In the genomic region with DNA sequence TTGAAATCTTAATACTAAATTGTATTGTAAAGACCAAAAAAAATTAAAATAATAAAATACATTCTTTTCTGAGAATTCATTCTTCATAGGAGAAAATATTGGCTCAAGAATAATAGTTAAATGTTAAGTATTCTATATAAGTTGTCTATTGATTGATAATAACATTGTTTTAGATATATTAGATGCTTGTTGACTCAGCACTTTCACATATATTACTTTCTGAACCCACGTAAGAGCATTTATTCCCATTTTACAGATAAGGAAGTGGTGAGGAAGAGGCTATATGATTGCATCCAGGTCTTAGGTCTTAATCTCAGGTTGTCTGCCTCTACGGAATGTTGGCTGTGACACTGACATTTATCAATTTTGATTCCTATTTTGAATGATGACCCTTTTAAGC, we compare ENCODE assay signal across 17 cellular contexts.
DNase-seq lines count a peak whose midpoint lies in the region; ATAC-seq, FAIRE-seq and TF ChIP-seq lines count a peak whose summit lies in the region.
"Had no signal": no experiment of that assay in that cellular context is flagged by ENCODE, and none has a peak within 500 bp of the region (broad histone marks: within the 10 kb centered on the region; RNA-seq: fewer than 3 reads in every experiment).

No MANE protein-coding gene starts in this region.

- TF ChIP-seq EP300 in A549 (IDR thresholded peaks at IDR 0.05) (no peak), K562 (IDR thresholded peaks at IDR 0.05; ENCODE audit: low read length) (no peak)

- H3K4me2 ChIP-seq in A549 (no peak overlapping the region), K562 (ENCODE audit: insufficient read depth, low read length) (no peak overlapping the region)
- H3K4me2 ChIP-seq: GM23338 had no signal

- no peaks in the 10 kb centered on the region for H3K9me1 ChIP-seq in K562 (ENCODE audit: control insufficient read depth, insufficient read depth, low read length)

- no peaks in the 10 kb centered on the region for H3K9me3 ChIP-seq in A549
- H3K9me3 ChIP-seq in K562 (replicated peaks; ENCODE audit: control insufficient read depth, insufficient read depth, low read depth, low read length) = no peaks in the 10 kb centered on the region
- no peaks in the 10 kb centered on the region for H3K9me3 ChIP-seq in kidney (ENCODE audit: control insufficient read depth in 1 of 2, low read length in 2 of 2)
- H3K9me3 ChIP-seq: Caco-2 had no signal

- H3K4me3 ChIP-seq in A549 (no peak overlapping the region), K562 (no peak overlapping the region), kidney (ENCODE audit: low read length in 2 of 2) (no peak overlapping the region)
- H3K4me3 ChIP-seq: GM12878, GM23338 had no signal

- H3K4me1 ChIP-seq in A549 (no peaks in the 10 kb centered on the region), K562 (replicated peaks in 1 of 2; ENCODE audit: control insufficient read depth in 2 of 2, insufficient read depth in 2 of 2, low read length in 2 of 2) (no peaks in the 10 kb centered on the region), kidney (ENCODE audit: control insufficient read depth in 1 of 2, insufficient read depth in 1 of 2, low read depth in 1 of 2, low read length in 2 of 2) (no peaks in the 10 kb centered on the region)
- H3K4me1 ChIP-seq: Caco-2 had no signal

- TF ChIP-seq RAD21 in A549 (conservative IDR thresholded peaks at IDR 0.05 in 1 of 2, IDR thresholded peaks at IDR 0.05 in 1 of 2) = no peak
- no peak for TF ChIP-seq RAD21 in K562 (CRISPR knock-in tag; conservative IDR thresholded peaks at IDR 0.05 in 1 of 2, IDR thresholded peaks at IDR 0.05 in 1 of 2)

- 33% methylated on average over 2 of the region's 2 CpGs for WGBS in A549 (ENCODE audit: missing lambda C conversion rate)
- WGBS in K562 (ENCODE audit: insufficient coverage, low coverage, missing lambda C conversion rate) = 3% methylated on average over 2 of the region's 2 CpGs

- intact Hi-C loops in K562 (cut with micrococcal nuclease) = no loop called here
- intact Hi-C loops in kidney (cut with DNase I) = no loop called here

- no TSS peak for BruUV-seq in K562 (replicated peaks; lab: Mats Ljungman, UMichigan)

- DNase-seq in A549 (ENCODE audit: low read depth in 1 of 2, low spot score in 1 of 2) (no peak), K562 (ENCODE audit: extremely low read depth in 1 of 4, low spot score in 3 of 4) (no peak), kidney (no peak), COR-L47 (lab: John Stamatoyannopoulos, UW) (no peak), NCI-H146 (lab: John Stamatoyannopoulos, UW) (no peak), GM10266 (ENCODE audit: extremely low spot score) (no peak)
- DNase-seq: 8988T; C1 segment of cervical spinal cord; Caco-2; CD4-positive, alpha-beta memory T cell; DMS153; DND-41; H9 had no signal

- no peaks in the 10 kb centered on the region for H3K27me3 ChIP-seq in K562 (ENCODE audit: control insufficient read depth in 2 of 2, insufficient read depth in 2 of 2, low read length in 2 of 2)

- CTCF ChIA-PET in A549 (lab: Yijun Ruan, JAX) (no interaction called here), K562 (lab: Yijun Ruan, JAX; ENCODE audit: low intra/inter-chr PET ratio) (no interaction called here)

- ATAC-seq in A549 (no peak), K562 (no peak)
- ATAC-seq: GM12878, GM23338, HCT116 had no signal

- TF ChIP-seq POLR2A in A549 (IDR thresholded peaks at IDR 0.05; ENCODE audit: low read length) = no peak
- no peak for TF ChIP-seq POLR2A in K562 (conservative IDR thresholded peaks at IDR 0.05)

- no peaks in the 10 kb centered on the region for H4K20me1 ChIP-seq in K562 (replicated peaks; ENCODE audit: control insufficient read depth, insufficient read depth, low read length)

- no peak overlapping the region for H2AFZ ChIP-seq in K562 (ENCODE audit: low read depth, low read length)
- H2AFZ ChIP-seq: GM23338 had no signal

- TF ChIP-seq CTCF in A549 (IDR thresholded peaks at IDR 0.05) (no peak), K562 (IDR thresholded peaks at IDR 0.05 in 2 of 3, conservative IDR thresholded peaks at IDR 0.05 in 1 of 3; ENCODE audit: insufficient read depth in 2 of 3, low read depth in 1 of 3, low read length in 3 of 3) (no peak), kidney (IDR thresholded peaks at IDR 0.05; ENCODE audit: borderline replicate concordance, extremely low read depth, insufficient read depth) (no peak), GM10266 (IDR thresholded peaks at IDR 0.05; ENCODE audit: control insufficient read depth, insufficient read depth, low read depth, missing control alignments) (no peak)

- no peak for FAIRE-seq in A549 (lab: Jason Lieb, UNC)
- no peak for FAIRE-seq in K562 (lab: Jason Lieb, UNC)
- peak; percentile 55 for FAIRE-seq in kidney (lab: Jason Lieb, UNC)
- FAIRE-seq: G401.6, GM12878 had no signal

- in situ Hi-C loops in K562 (cut with MboI) = no loop called here

- H3K79me2 ChIP-seq in K562 (ENCODE audit: control insufficient read depth, insufficient read depth, low read length) = no peaks in the 10 kb centered on the region

- H3K9ac ChIP-seq in K562 (ENCODE audit: insufficient read depth in 1 of 2, low read depth in 2 of 2, low read length in 2 of 2) (no peak overlapping the region), kidney (ENCODE audit: low read length in 2 of 2) (no peak overlapping the region)

- no peaks in the 10 kb centered on the region for H3K36me3 ChIP-seq in K562 (ENCODE audit: control insufficient read depth, insufficient read depth, low read length)
- no peaks in the 10 kb centered on the region for H3K36me3 ChIP-seq in kidney (ENCODE audit: control insufficient read depth in 1 of 2, insufficient read depth in 2 of 2, low read length in 2 of 2)

- POLR2A ChIA-PET in A549 (lab: Yijun Ruan, JAX) (no interaction called here), K562 (lab: Yijun Ruan, JAX) (no interaction called here)

- H3K27ac ChIP-seq in A549 = no peak overlapping the region
- H3K27ac ChIP-seq in K562 (ENCODE audit: extremely low read depth, low read depth, low read length) = no peak overlapping the region
- H3K27ac ChIP-seq in kidney (ENCODE audit: low read depth in 2 of 2, low read length in 2 of 2) = no peak overlapping the region

TF ChIP-seq in A549, 52 proteins besides CTCF, POLR2A, EP300 and RAD21:
- no peak for TF ChIP-seq FOXS1 (CRISPR knock-in tag; IDR thresholded peaks at IDR 0.05)
- no peak for TF ChIP-seq CHD2 (IDR thresholded peaks at IDR 0.05; ENCODE audit: low read length, partially characterized antibody)
- TF ChIP-seq NPAS2 (CRISPR knock-in tag; IDR thresholded peaks at IDR 0.05; ENCODE audit: borderline replicate concordance) = no peak
- TF ChIP-seq SMC3 (IDR thresholded peaks at IDR 0.05) = no peak
- peak; percentile 32 for TF ChIP-seq MAFK (IDR thresholded peaks at IDR 0.05; ENCODE audit: partially characterized antibody)
- TF ChIP-seq PHF8 (IDR thresholded peaks at IDR 0.05; ENCODE audit: borderline replicate concordance, low read depth) = no peak

TF ChIP-seq in K562, 482 proteins besides CTCF, POLR2A, EP300 and RAD21:
- TF ChIP-seq, protein P1, sequence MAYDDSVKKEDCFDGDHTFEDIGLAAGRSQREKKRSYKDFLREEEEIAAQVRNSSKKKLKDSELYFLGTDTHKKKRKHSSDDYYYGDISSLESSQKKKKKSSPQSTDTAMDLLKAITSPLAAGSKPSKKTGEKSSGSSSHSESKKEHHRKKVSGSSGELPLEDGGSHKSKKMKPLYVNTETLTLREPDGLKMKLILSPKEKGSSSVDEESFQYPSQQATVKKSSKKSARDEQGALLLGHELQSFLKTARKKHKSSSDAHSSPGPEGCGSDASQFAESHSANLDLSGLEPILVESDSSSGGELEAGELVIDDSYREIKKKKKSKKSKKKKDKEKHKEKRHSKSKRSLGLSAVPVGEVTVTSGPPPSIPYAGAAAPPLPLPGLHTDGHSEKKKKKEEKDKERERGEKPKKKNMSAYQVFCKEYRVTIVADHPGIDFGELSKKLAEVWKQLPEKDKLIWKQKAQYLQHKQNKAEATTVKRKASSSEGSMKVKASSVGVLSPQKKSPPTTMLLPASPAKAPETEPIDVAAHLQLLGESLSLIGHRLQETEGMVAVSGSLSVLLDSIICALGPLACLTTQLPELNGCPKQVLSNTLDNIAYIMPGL (CRISPR knock-in tag; IDR thresholded peaks at IDR 0.05) = no peak
- TF ChIP-seq ZNF316 (IDR thresholded peaks at IDR 0.05) = peak; percentile 54
- no peak for TF ChIP-seq MCM3 (IDR thresholded peaks at IDR 0.05)
- no peak for TF ChIP-seq ZFPM2 (CRISPR knock-in tag; IDR thresholded peaks at IDR 0.05)
- no peak for TF ChIP-seq PBX2 (CRISPR knock-in tag; IDR thresholded peaks at IDR 0.05; ENCODE audit: low read depth)
- no peak for TF ChIP-seq PBX2 (tag; conservative IDR thresholded peaks at IDR 0.05; ENCODE audit: low read depth)
- no peak for TF ChIP-seq HMBOX1 (IDR thresholded peaks at IDR 0.05)
- TF ChIP-seq TBP (optimal IDR thresholded peaks at IDR 0.05; ENCODE audit: low read depth, low read length) = no peak
- TF ChIP-seq ZNF785 (CRISPR knock-in tag; IDR thresholded peaks at IDR 0.05) = no peak

Comparison
In these comparisons a context has a peak if more than half of its experiments do, and no peak if none do; other contexts are left out.
1. Of the 35 proteins assayed by ChIP-seq in both K562 and A549: peak only in K562: none; only in A549: MAFK; in both: none; in neither: 34.